In genomic region chr12:132188451-132189298, GRCh38 we compare ENCODE assay signal across 8 cellular contexts. TPM values are rescaled to one million over a fixed set of nuclear protein-coding genes. Genes with fewer than 3 reads are reported as not detected.
DNase-seq lines count a peak whose midpoint lies in the region; ATAC-seq and TF ChIP-seq lines count a peak whose summit lies in the region.

No MANE protein-coding gene starts in this region.

- peak overlapping the region; percentile 84 for H3K4me3 Mint-ChIP-seq in stimulated activated naive CD8-positive, alpha-beta T cell treated with anti-CD3 and anti-CD28 coated beads, Interleukin-15, Interleukin-2, amounts not matched to agents 100 ng/mL and 50 ng/mL, for 24 hours

- H3K27ac ChIP-seq in breast epithelium, result peak overlapping the region; percentile 70 to 76
- peak overlapping the region; percentile 75 for H3K27ac ChIP-seq in vagina

- H3K36me3 ChIP-seq in breast epithelium (no peaks in the 10 kb centered on the region), vagina (no peaks in the 10 kb centered on the region)

- H3K9me3 ChIP-seq in breast epithelium (peaks cover 24 to 48% of the 10 kb centered on the region in 2 donors), mononuclear cell (ENCODE audit: low read depth, low read length) (no peaks in the 10 kb centered on the region), vagina (peaks cover 9% of the 10 kb centered on the region)

- no peak for ATAC-seq in stimulated activated naive CD8-positive, alpha-beta T cell treated with anti-CD3 and anti-CD28 coated beads, Interleukin-15, Interleukin-2, amounts not matched to agents 100 U/mL and 50 U/mL, for 24 hours

- intact Hi-C loops in breast epithelium (cut with DNase I; ENCODE audit: low total_unique reads), result no loop called here
- intact Hi-C loops in vagina (cut with DNase I), result no loop called here

- H3K4me1 ChIP-seq in breast epithelium (no peaks in the 10 kb centered on the region), mononuclear cell (ENCODE audit: insufficient read depth, low read length) (peaks cover 42% of the 10 kb centered on the region), vagina (peaks cover 26% of the 10 kb centered on the region)

- H3K27me3 Mint-ChIP-seq in stimulated activated naive CD8-positive, alpha-beta T cell treated with anti-CD3 and anti-CD28 coated beads, Interleukin-15, Interleukin-2, amounts not matched to agents 100 ng/mL and 50 ng/mL, for 24 hours, result peaks cover 4% of the 10 kb centered on the region

- TF ChIP-seq POLR2A in breast epithelium (IDR thresholded peaks at IDR 0.05) (no peak), vagina (IDR thresholded peaks at IDR 0.05) (no peak)

- no peaks in the 10 kb centered on the region for H3K36me3 Mint-ChIP-seq in stimulated activated naive CD8-positive, alpha-beta T cell treated with anti-CD3 and anti-CD28 coated beads, Interleukin-15, Interleukin-2, amounts not matched to agents 100 ng/mL and 50 ng/mL, for 24 hours (ENCODE audit: low read depth)

- H3K9me3 Mint-ChIP-seq in stimulated activated naive CD8-positive, alpha-beta T cell treated with anti-CD3 and anti-CD28 coated beads, Interleukin-15, Interleukin-2, amounts not matched to agents 100 ng/mL and 50 ng/mL, for 24 hours, result peaks cover 3% of the 10 kb centered on the region

- H3K27me3 ChIP-seq in breast epithelium (no peaks in the 10 kb centered on the region), mononuclear cell (ENCODE audit: insufficient read depth, low read length) (no peaks in the 10 kb centered on the region), vagina (no peaks in the 10 kb centered on the region)

- no peak overlapping the region for H3K27ac Mint-ChIP-seq in stimulated activated naive CD8-positive, alpha-beta T cell treated with anti-CD3 and anti-CD28 coated beads, Interleukin-15, Interleukin-2, amounts not matched to agents 100 ng/mL and 50 ng/mL, for 24 hours

- no peak for TF ChIP-seq CTCF in breast epithelium (IDR thresholded peaks at IDR 0.05)
- no peak for TF ChIP-seq CTCF in vagina (IDR thresholded peaks at IDR 0.05)

- H3K4me3 ChIP-seq in breast epithelium (peak overlapping the region; percentile 51 to 74 (median 63)), mononuclear cell (ENCODE audit: low read length) (peak overlapping the region; percentile 47), vagina (peak overlapping the region; percentile 58 to 64)

- peaks cover 38% of the 10 kb centered on the region for H3K4me1 Mint-ChIP-seq in stimulated activated naive CD8-positive, alpha-beta T cell treated with anti-CD3 and anti-CD28 coated beads, Interleukin-15, Interleukin-2, amounts not matched to agents 100 ng/mL and 50 ng/mL, for 24 hours (ENCODE audit: low read depth)

- no peak for DNase-seq in stimulated activated naive CD8-positive, alpha-beta T cell treated with anti-CD3 and anti-CD28 coated beads, Interleukin-15, Interleukin-2, amounts not matched to agents 100 U/mL and 50 U/mL, for 24 hours
- DNase-seq in breast epithelium (ENCODE audit: low spot score in 2 of 2) (no peak), vagina (ENCODE audit: extremely low spot score in 2 of 2) (no peak), kidney glomerular epithelial cell (lab: John Stamatoyannopoulos, UW) (no peak), RPMI8226 (no peak), DMS 273 treated with DMSO at 0.1 percent for 48 hours (lab: John Stamatoyannopoulos, UW) (no peak)

RNA-seq across cellular contexts. Expression of gene NOC4L, which starts 44.4 kb away (rescaled TPM):
- total RNA-seq in breast epithelium (10 to 100 TPM; 10.1 to 14.3 (median 11.1) TPM), mononuclear cell (3.3 TPM), vagina (13.0 TPM)

RNA-seq across cellular contexts. Expression of gene DDX51, which starts 44.6 kb away (rescaled TPM):
- 10 to 100 TPM; 11.2 to 16.7 (median 16.4) TPM for total RNA-seq in breast epithelium
- total RNA-seq in mononuclear cell, result 14.8 TPM
- 11.3 TPM for total RNA-seq in vagina
